Comparison of ENCODE assay signal across 24 cellular contexts in the genomic region with DNA sequence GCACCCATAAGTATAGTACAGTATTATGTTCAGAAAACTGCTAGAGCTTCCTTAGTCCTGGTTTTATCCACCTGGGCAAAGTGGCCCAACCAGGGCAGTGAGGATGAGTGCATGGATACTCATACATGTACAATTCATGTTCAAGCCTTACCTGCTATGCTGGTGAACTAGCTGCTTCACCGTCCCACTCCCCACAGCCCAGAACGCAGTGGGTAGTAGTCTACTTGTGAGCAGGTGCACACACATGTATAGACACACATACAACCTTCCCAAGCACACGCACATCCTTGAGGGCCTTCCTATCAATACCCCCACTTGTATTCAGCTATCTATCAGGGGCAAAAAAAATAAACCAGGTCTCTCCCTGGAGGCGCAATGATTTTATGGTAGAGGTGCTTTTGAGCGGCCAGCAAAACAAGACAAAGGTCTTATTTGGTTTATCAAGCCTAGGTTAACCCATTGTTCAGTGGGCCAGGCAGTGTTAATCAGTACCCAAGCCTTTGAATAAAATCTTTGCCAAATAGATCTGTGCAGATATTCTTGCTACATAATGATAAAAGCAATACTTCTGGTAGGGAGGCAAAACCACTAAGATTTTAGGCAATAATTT.
A peak's percentile ranks its signal among the peaks of the same experiment; 100 is the strongest.
DNase-seq lines count a peak whose midpoint lies in the region; ATAC-seq, FAIRE-seq and TF ChIP-seq lines count a peak whose summit lies in the region.
"Had no signal": no experiment of that assay in that cellular context is flagged by ENCODE, and none has a peak within 500 bp of the region (broad histone marks: within the 10 kb centered on the region; RNA-seq: fewer than 3 reads in every experiment).

No MANE protein-coding gene starts in this region.

- in situ Hi-C loops in HepG2 (cut with HindIII; ENCODE audit: extremely low pct_ligation_motif_present, low pct_unique_long_range_greater_than_20kb), result no loop called here

- ATAC-seq in HepG2, result peak; percentile 75
- no peak for ATAC-seq in stimulated activated naive CD8-positive, alpha-beta T cell treated with anti-CD3 and anti-CD28 coated beads, Interleukin-15, Interleukin-2, amounts not matched to agents 100 U/mL and 50 U/mL, for 24 hours
- ATAC-seq: GM23338 had no signal

- TF ChIP-seq CTCF in HepG2 (CRISPR knock-in tag; IDR thresholded peaks at IDR 0.05) (no peak), nephron (IDR thresholded peaks at IDR 0.05; ENCODE audit: unreplicated experiment in 3 of 3) (no peak)

- no peaks in the 10 kb centered on the region for H3K27me3 ChIP-seq in HepG2 (ENCODE audit: control insufficient read depth in 1 of 2, insufficient read depth in 2 of 2, low read length in 2 of 2)

- H3K9ac ChIP-seq in HepG2 (ENCODE audit: insufficient read depth, low read depth, low read length), result no peak overlapping the region

- no peak overlapping the region for H3K4me3 Mint-ChIP-seq in activated CD4-positive, alpha-beta memory T cell treated with anti-CD3 and anti-CD28 coated beads for 36 hours
- H3K4me3 Mint-ChIP-seq in activated CD4-positive, alpha-beta memory T cell treated with anti-CD3 and anti-CD28 coated beads, Interleukin-2, amount 10 ng/mL, durations not matched to agents 7 days and 5 days, result no peak overlapping the region
- no peak overlapping the region for H3K4me3 Mint-ChIP-seq in nephron
- no peak overlapping the region for H3K4me3 Mint-ChIP-seq in activated naive CD4-positive, alpha-beta T cell treated with anti-CD3 and anti-CD28 coated beads for 36 hours
- H3K4me3 Mint-ChIP-seq: B cell, GM23338, HFFc6 had no signal

- peak overlapping the region; percentile 32 for H3K27ac ChIP-seq in HepG2 (ENCODE audit: extremely low read length, insufficient read depth, low read length)
- H3K27ac ChIP-seq: 22Rv1 had no signal

- FAIRE-seq in HepG2 (lab: Jason Lieb, UNC) (no peak), GM12891 (lab: Jason Lieb, UNC) (no peak)
- FAIRE-seq: GM18507 had no signal

- TF ChIP-seq EP300 in HepG2 (IDR thresholded peaks at IDR 0.05; ENCODE audit: low read depth in 2 of 2, low read length in 2 of 2) (no peak), HepG2 (CRISPR knock-in tag; IDR thresholded peaks at IDR 0.05; ENCODE audit: borderline replicate concordance) (no peak)

- DNase-seq in activated CD4-positive, alpha-beta memory T cell treated with anti-CD3 and anti-CD28 coated beads for 36 hours, result peak; percentile 2
- DNase-seq in activated CD4-positive, alpha-beta memory T cell treated with anti-CD3 and anti-CD28 coated beads, Interleukin-2, amount 10 ng/mL, durations not matched to agents 7 days and 5 days, result no peak
- DNase-seq in HepG2 (ENCODE audit: low spot score) (peak; percentile 60), GM12891 (ENCODE audit: insufficient read length, low spot score) (no peak), dedifferentiated amniotic fluid mesenchymal stem cell (ENCODE audit: extremely low spot score) (no peak)
- DNase-seq in activated naive CD4-positive, alpha-beta T cell treated with anti-CD3 and anti-CD28 coated beads for 36 hours, result no peak
- DNase-seq in stimulated activated naive CD8-positive, alpha-beta T cell treated with anti-CD3 and anti-CD28 coated beads, Interleukin-15, Interleukin-2, amounts not matched to agents 100 U/mL and 50 U/mL, for 24 hours, result no peak
- DNase-seq: Calu3, DND-41, HFFc6, NCI-H1092, NCI-H1417 treated with DMSO at 0.1 percent for 48 hours, NCI-H1694 treated with DMSO at 0.1 percent for 48 hours, NCI-H2081, NCI-H2227 treated with DMSO at 0.1 percent for 48 hours, NCI-H526 treated with DMSO at 0.1 percent for 48 hours, RPMI8226, SHP77 had no signal

- H3K36me3 Mint-ChIP-seq in activated CD4-positive, alpha-beta memory T cell treated with anti-CD3 and anti-CD28 coated beads for 36 hours, result no peaks in the 10 kb centered on the region
- H3K36me3 Mint-ChIP-seq in activated CD4-positive, alpha-beta memory T cell treated with anti-CD3 and anti-CD28 coated beads, Interleukin-2, amount 10 ng/mL, durations not matched to agents 7 days and 5 days (ENCODE audit: low read depth), result peaks cover 8% of the 10 kb centered on the region
- no peaks in the 10 kb centered on the region for H3K36me3 Mint-ChIP-seq in nephron (ENCODE audit: low read depth)
- no peaks in the 10 kb centered on the region for H3K36me3 Mint-ChIP-seq in activated naive CD4-positive, alpha-beta T cell treated with anti-CD3 and anti-CD28 coated beads for 36 hours (ENCODE audit: low read depth)

- no peaks in the 10 kb centered on the region for H3K36me3 ChIP-seq in HepG2 (replicated peaks in 1 of 2; ENCODE audit: control insufficient read depth in 1 of 2, insufficient read depth in 2 of 2, low read length in 2 of 2)
- H3K36me3 ChIP-seq: HAP-1 had no signal

- TF ChIP-seq POLR2A in HepG2 (IDR thresholded peaks at IDR 0.05; ENCODE audit: insufficient read depth in 1 of 2, low read depth in 2 of 2, low read length in 2 of 2) (no peak), GM12891 (IDR thresholded peaks at IDR 0.05; ENCODE audit: low read depth, low read length) (no peak)

- no peaks in the 10 kb centered on the region for H4K20me1 ChIP-seq in HepG2 (ENCODE audit: insufficient read depth, low read length)

- 58% methylated on average over 5 of the region's 5 CpGs for WGBS in HepG2 (ENCODE audit: low lambda C conversion rate)

- H2AFZ ChIP-seq in HepG2 (ENCODE audit: low read length), result no peak overlapping the region
- H2AFZ ChIP-seq: GM23338 had no signal

- POLR2A ChIA-PET in activated CD4-positive, alpha-beta memory T cell treated with anti-CD3 and anti-CD28 coated beads for 36 hours (lab: Charles Lee), result interaction anchor here (0.7 kb wide), 1 partner anchor 72 kb away, joined by 5 read pairs; no protein-coding TSS in a partner anchor
- POLR2A ChIA-PET in activated CD4-positive, alpha-beta memory T cell treated with anti-CD3 and anti-CD28 coated beads, Interleukin-2, amount 10 ng/mL, durations not matched to agents 7 days and 5 days (lab: Charles Lee), result no interaction called here
- POLR2A ChIA-PET in HepG2 (lab: Yijun Ruan, JAX), result interaction anchor here (1.1 to 1.4 kb wide), 4 partner anchors 57 to 72 kb away, joined by 3 to 6 read pairs (median 4); a partner anchor contains a TSS

- no peaks in the 10 kb centered on the region for H3K27me3 Mint-ChIP-seq in activated CD4-positive, alpha-beta memory T cell treated with anti-CD3 and anti-CD28 coated beads for 36 hours
- H3K27me3 Mint-ChIP-seq in activated CD4-positive, alpha-beta memory T cell treated with anti-CD3 and anti-CD28 coated beads, Interleukin-2, amount 10 ng/mL, durations not matched to agents 7 days and 5 days, result peaks cover 3% of the 10 kb centered on the region
- H3K27me3 Mint-ChIP-seq in nephron (ENCODE audit: low read depth), result peaks cover 4% of the 10 kb centered on the region
- H3K27me3 Mint-ChIP-seq in activated naive CD4-positive, alpha-beta T cell treated with anti-CD3 and anti-CD28 coated beads for 36 hours (ENCODE audit: low read depth), result no peaks in the 10 kb centered on the region
- H3K27me3 Mint-ChIP-seq: B cell had no signal

- H3K9me3 ChIP-seq in HepG2 (ENCODE audit: low read length), result no peaks in the 10 kb centered on the region
- H3K9me3 ChIP-seq: HAP-1 had no signal

- TF ChIP-seq RAD21 in HepG2 (CRISPR knock-in tag; IDR thresholded peaks at IDR 0.05), result no peak

- intact Hi-C loops in activated CD4-positive, alpha-beta memory T cell treated with anti-CD3 and anti-CD28 coated beads for 36 hours (cut with micrococcal nuclease), result no loop called here
- intact Hi-C loops in HepG2 (cut with micrococcal nuclease; ENCODE audit: unreplicated experiment), result no loop called here
- intact Hi-C loops in activated naive CD4-positive, alpha-beta T cell treated with anti-CD3 and anti-CD28 coated beads for 36 hours (cut with micrococcal nuclease), result no loop called here

- H3K79me2 ChIP-seq in HepG2 (ENCODE audit: insufficient read depth, low read length), result no peaks in the 10 kb centered on the region

- CTCF ChIA-PET in activated CD4-positive, alpha-beta memory T cell treated with anti-CD3 and anti-CD28 coated beads for 36 hours (lab: Charles Lee), result interaction anchor here (0.6 kb wide), 1 partner anchor 66 kb away, joined by 5 read pairs; no protein-coding TSS in a partner anchor
- CTCF ChIA-PET in activated CD4-positive, alpha-beta memory T cell treated with anti-CD3 and anti-CD28 coated beads, Interleukin-2, amount 10 ng/mL, durations not matched to agents 7 days and 5 days (lab: Charles Lee), result interaction anchor here (3.4 kb wide), 1 partner anchor 10 kb away, joined by 9 read pairs; no protein-coding TSS in a partner anchor
- CTCF ChIA-PET in HepG2 (lab: Yijun Ruan, JAX; ENCODE audit: low intra/inter-chr PET ratio, low total read pairs), result no interaction called here
- CTCF ChIA-PET in activated naive CD4-positive, alpha-beta T cell treated with anti-CD3 and anti-CD28 coated beads for 36 hours (lab: Charles Lee), result interaction anchor here (0.7 kb wide), 2 partner anchors 59 to 95 kb away, joined by 3 read pairs; no protein-coding TSS in a partner anchor

- peak overlapping the region; percentile 38 for H3K4me2 ChIP-seq in HepG2 (ENCODE audit: low read depth, low read length)
- H3K4me2 ChIP-seq: GM23338 had no signal

- H3K27ac Mint-ChIP-seq in activated CD4-positive, alpha-beta memory T cell treated with anti-CD3 and anti-CD28 coated beads for 36 hours, result no peak overlapping the region
- no peak overlapping the region for H3K27ac Mint-ChIP-seq in activated CD4-positive, alpha-beta memory T cell treated with anti-CD3 and anti-CD28 coated beads, Interleukin-2, amount 10 ng/mL, durations not matched to agents 7 days and 5 days
- H3K27ac Mint-ChIP-seq in nephron, result peak overlapping the region; percentile 75 to 92 (median 78)
- H3K27ac Mint-ChIP-seq in activated naive CD4-positive, alpha-beta T cell treated with anti-CD3 and anti-CD28 coated beads for 36 hours, result no peak overlapping the region
- H3K27ac Mint-ChIP-seq: B cell, GM23338, HFFc6 had no signal

- H3K4me1 ChIP-seq in HepG2 (ENCODE audit: insufficient read depth, low read length), result peaks cover 64% of the 10 kb centered on the region

- no TSS peak for BruUV-seq in HepG2 (replicated peaks; lab: Mats Ljungman, UMichigan)

- no peaks in the 10 kb centered on the region for H3K9me3 Mint-ChIP-seq in activated CD4-positive, alpha-beta memory T cell treated with anti-CD3 and anti-CD28 coated beads for 36 hours
- H3K9me3 Mint-ChIP-seq in activated CD4-positive, alpha-beta memory T cell treated with anti-CD3 and anti-CD28 coated beads, Interleukin-2, amount 10 ng/mL, durations not matched to agents 7 days and 5 days, result peaks cover 9% of the 10 kb centered on the region
- peaks cover 9% of the 10 kb centered on the region for H3K9me3 Mint-ChIP-seq in nephron
- H3K9me3 Mint-ChIP-seq in activated naive CD4-positive, alpha-beta T cell treated with anti-CD3 and anti-CD28 coated beads for 36 hours, result peaks cover 4% of the 10 kb centered on the region
- H3K9me3 Mint-ChIP-seq: HFFc6 had no signal

- peaks cover 22% of the 10 kb centered on the region for H3K4me1 Mint-ChIP-seq in activated CD4-positive, alpha-beta memory T cell treated with anti-CD3 and anti-CD28 coated beads for 36 hours (ENCODE audit: low read depth)
- H3K4me1 Mint-ChIP-seq in activated CD4-positive, alpha-beta memory T cell treated with anti-CD3 and anti-CD28 coated beads, Interleukin-2, amount 10 ng/mL, durations not matched to agents 7 days and 5 days, result peaks cover 29% of the 10 kb centered on the region
- peaks cover 46% of the 10 kb centered on the region for H3K4me1 Mint-ChIP-seq in nephron
- H3K4me1 Mint-ChIP-seq in activated naive CD4-positive, alpha-beta T cell treated with anti-CD3 and anti-CD28 coated beads for 36 hours (ENCODE audit: low read depth), result peaks cover 19% of the 10 kb centered on the region

- peak overlapping the region in 2 of 3 experiments; percentile 1 to 12; a peak in 1 of 6 replicates for H3K4me3 ChIP-seq in HepG2 (replicated peaks in 1 of 3; ENCODE audit: insufficient read depth in 1 of 3, low read depth in 2 of 3, low read length in 3 of 3)
- H3K4me3 ChIP-seq: GM23338, HAP-1 had no signal

Comparison
In these comparisons a context has a peak if more than half of its experiments do, and no peak if none do; other contexts are left out.
1. DNase-seq: peak in activated CD4-positive, alpha-beta memory T cell treated with anti-CD3 and anti-CD28 coated beads for 36 hours (single experiment) and HepG2 (single experiment); none in activated CD4-positive, alpha-beta memory T cell treated with anti-CD3 and anti-CD28 coated beads, Interleukin-2, amount 10 ng/mL, durations not matched to agents 7 days and 5 days (single experiment), activated naive CD4-positive, alpha-beta T cell treated with anti-CD3 and anti-CD28 coated beads for 36 hours (single experiment), GM12891 (single experiment), dedifferentiated amniotic fluid mesenchymal stem cell (single experiment) and stimulated activated naive CD8-positive, alpha-beta T cell treated with anti-CD3 and anti-CD28 coated beads, Interleukin-15, Interleukin-2, amounts not matched to agents 100 U/mL and 50 U/mL, for 24 hours (single experiment).
2. H3K27ac Mint-ChIP-seq: peak in nephron (3 of 3); none in activated CD4-positive, alpha-beta memory T cell treated with anti-CD3 and anti-CD28 coated beads for 36 hours (single experiment), activated CD4-positive, alpha-beta memory T cell treated with anti-CD3 and anti-CD28 coated beads, Interleukin-2, amount 10 ng/mL, durations not matched to agents 7 days and 5 days (single experiment) and activated naive CD4-positive, alpha-beta T cell treated with anti-CD3 and anti-CD28 coated beads for 36 hours (single experiment).